In genomic region chr11:6684068-6684467, GRCh38 we compare ENCODE assay signal across 8 cellular contexts. TPM values are rescaled to one million over a fixed set of nuclear protein-coding genes. Genes with fewer than 3 reads are reported as not detected.
A peak's percentile ranks its signal among the peaks of the same experiment; 100 is the strongest.
DNase-seq lines count a peak whose midpoint lies in the region; ATAC-seq, FAIRE-seq and TF ChIP-seq lines count a peak whose summit lies in the region.
"Not testable (repeated sequence)": the region's sequence is repeated elsewhere in the genome, so short reads cannot be mapped to it uniquely, and the experiment has no call there.

No MANE protein-coding gene starts in this region.

- not testable (repeated sequence) for TF ChIP-seq POLR2A in GM12878 (IDR thresholded peaks at IDR 0.05; ENCODE audit: low read depth, low read length)

- H3K4ac ChIP-seq in mesendoderm (ENCODE audit: low read depth, low read length): not testable (repeated sequence)

- H3K4me1 Mint-ChIP-seq in activated B cell treated with CpG ODN at 0.5 μM for 24 hours: peaks cover 24% of the 10 kb centered on the region
- not testable (repeated sequence) for H3K4me1 Mint-ChIP-seq in type B pancreatic cell (ENCODE audit: unreplicated experiment)

- not testable (repeated sequence) for H3K18ac ChIP-seq in mesendoderm (ENCODE audit: low read length)

- H3K79me2 ChIP-seq in MM.1S (ENCODE audit: low read length) (peaks cover 24% of the 10 kb centered on the region), GM12878 (ENCODE audit: control insufficient read depth, insufficient read depth, low read length) (peaks cover 29% of the 10 kb centered on the region), mesendoderm (ENCODE audit: control insufficient read depth, insufficient read depth, low read length) (peaks cover 21% of the 10 kb centered on the region)

- H2BK15ac ChIP-seq in mesendoderm (replicated peaks; ENCODE audit: low read depth): not testable (repeated sequence)

- H3K4me3 ChIP-seq in MM.1S (ENCODE audit: low read length) (peak overlapping the region; percentile 98), GM12878 (peak overlapping the region; percentile 59; the same call in 1 of the 2 replicates), retinal pigment epithelial cell (ENCODE audit: low read length) (peak overlapping the region; percentile 66)
- not testable (repeated sequence) for H3K4me3 ChIP-seq in mesendoderm (ENCODE audit: low read length)

- H3K27ac Mint-ChIP-seq in activated B cell treated with CpG ODN at 0.5 μM for 24 hours: peak overlapping the region; percentile 98
- H3K27ac Mint-ChIP-seq in type B pancreatic cell: peak overlapping the region; percentile 87

- RAD21 ChIA-PET in GM12878 (lab: Charles Lee; ENCODE audit: unreplicated experiment): interaction anchor here (1.3 to 5.0 kb wide), 9 partner anchors 22 to 305 kb away, joined by 3 to 74 read pairs (median 21); partner anchors contain the start of genes ARFIP2, ILK, RRP8 and TAF10

- not testable (repeated sequence) for H3F3A ChIP-seq in MM.1S (ENCODE audit: insufficient read depth, low read length)

- H3K36me3 ChIP-seq in MM.1S (replicated peaks; ENCODE audit: insufficient read depth, low read length); mesendoderm (ENCODE audit: control insufficient read depth, insufficient read depth, low read length): not testable (repeated sequence)
- peaks cover 0 to 13% of the 10 kb centered on the region in 2 experiments; a peak in 1 of 4 replicates for H3K36me3 ChIP-seq in GM12878 (ENCODE audit: control insufficient read depth in 2 of 2, insufficient read depth in 2 of 2, low read length in 1 of 2)

- peak overlapping the region; percentile 67 for H3K4me2 ChIP-seq in MM.1S (ENCODE audit: low read depth, low read length)
- peak overlapping the region; percentile 45 for H3K4me2 ChIP-seq in GM12878 (ENCODE audit: control insufficient read depth, insufficient read depth)
- not testable (repeated sequence) for H3K4me2 ChIP-seq in mesendoderm (ENCODE audit: low read length)

- H3K36me3 Mint-ChIP-seq in activated B cell treated with CpG ODN at 0.5 μM for 24 hours (ENCODE audit: low read depth) (peaks cover 25% of the 10 kb centered on the region), type B pancreatic cell (peaks cover 12% of the 10 kb centered on the region)

- H3K27ac ChIP-seq in MM.1S (ENCODE audit: low read length) (peak overlapping the region; percentile 63; the same call in 1 of the 2 replicates), foreskin keratinocyte (peak overlapping the region; percentile 65)
- H3K27ac ChIP-seq in GM12878 (ENCODE audit: control insufficient read depth, insufficient read depth); mesendoderm (ENCODE audit: low read depth, low read length): not testable (repeated sequence)

- not testable (repeated sequence) for H3K9me2 ChIP-seq in MM.1S (replicated peaks; ENCODE audit: insufficient read depth, low read length)

- H3K27me3 Mint-ChIP-seq in activated B cell treated with CpG ODN at 0.5 μM for 24 hours, type B pancreatic cell: not testable (repeated sequence)

- SMC1A ChIA-PET in GM12878 (lab: Charles Lee; ENCODE audit: uncharacterized antibody, unreplicated experiment): interaction anchor here (0.9 to 4.4 kb wide), 15 partner anchors 10 to 305 kb away, joined by 3 to 57 read pairs (median 8); partner anchors contain the start of genes ARFIP2, ILK, RRP8 and TAF10

- H4K5ac ChIP-seq in mesendoderm (ENCODE audit: low read length): not testable (repeated sequence)

- not testable (repeated sequence) for TF ChIP-seq CTCF in MM.1S (IDR thresholded peaks at IDR 0.05; ENCODE audit: low read length); activated B cell treated with CpG ODN at 0.5 μM for 24 hours (IDR thresholded peaks at IDR 0.05); GM12878 (IDR thresholded peaks at IDR 0.05 in 2 of 3, conservative IDR thresholded peaks at IDR 0.05 in 1 of 3; ENCODE audit: control insufficient read depth in 2 of 3, extremely low read depth in 1 of 3, insufficient read depth in 1 of 3, low read depth in 3 of 3, low read length in 3 of 3); foreskin keratinocyte (conservative IDR thresholded peaks at IDR 0.05); retinal pigment epithelial cell (conservative IDR thresholded peaks at IDR 0.05; ENCODE audit: low read depth, low read length); type B pancreatic cell (conservative IDR thresholded peaks at IDR 0.05)

- H3K9me3 ChIP-seq in MM.1S (replicated peaks; ENCODE audit: insufficient read depth, low read length); GM12878 (replicated peaks; ENCODE audit: control insufficient read depth, insufficient read depth, low read length): not testable (repeated sequence)

- not testable (repeated sequence) for H3K9me3 Mint-ChIP-seq in activated B cell treated with CpG ODN at 0.5 μM for 24 hours, type B pancreatic cell

- TF ChIP-seq RAD21 in GM12878 (IDR thresholded peaks at IDR 0.05; ENCODE audit: insufficient read depth, low read depth, low read length): not testable (repeated sequence)

- H3K23ac ChIP-seq in mesendoderm (ENCODE audit: low read length): not testable (repeated sequence)

- not testable (repeated sequence) for BruUV-seq in GM12878 (replicated peaks; lab: Mats Ljungman, UMichigan)

- intact Hi-C loops in activated B cell treated with CpG ODN at 0.5 μM for 24 hours (cut with micrococcal nuclease): loop anchor here (5.0 kb wide), 1 partner anchor 37 kb away; no protein-coding TSS in a partner anchor
- intact Hi-C loops in GM12878 (cut with micrococcal nuclease; ENCODE audit: unreplicated experiment): not testable (repeated sequence)

- H4K20me1 ChIP-seq in MM.1S (ENCODE audit: insufficient read depth, low read length); GM12878 (ENCODE audit: control insufficient read depth, insufficient read depth): not testable (repeated sequence)

- not testable (repeated sequence) for H3K27me3 ChIP-seq in MM.1S (replicated peaks; ENCODE audit: insufficient read depth, low read length); GM12878 (replicated peaks in 1 of 2; ENCODE audit: control insufficient read depth in 2 of 2, insufficient read depth in 2 of 2, low read length in 1 of 2); foreskin keratinocyte; mesendoderm (ENCODE audit: insufficient read depth, low read length, poor library complexity)

- H3K9ac ChIP-seq in MM.1S (ENCODE audit: low read length) (peak overlapping the region; percentile 93; the same call in 1 of the 2 replicates), GM12878 (ENCODE audit: control insufficient read depth, insufficient read depth, low read length) (peak overlapping the region; percentile 81; the same call in 1 of the 2 replicates), mesendoderm (ENCODE audit: low read length) (peak overlapping the region; percentile 20)

- POLR2A ChIA-PET in activated B cell treated with CpG ODN at 0.5 μM for 24 hours (lab: Charles Lee): interaction anchor here (0.7 to 3.5 kb wide), 11 partner anchors 16 to 294 kb away, joined by 3 to 49 read pairs (median 5); partner anchors contain the start of genes ILK, RRP8, SMPD1 and TAF10
- POLR2A ChIA-PET in GM12878 (lab: Charles Lee): interaction anchor here (0.9 to 4.6 kb wide), 7 partner anchors 9 to 80 kb away, joined by 3 to 34 read pairs (median 13); partner anchors contain the start of genes ILK, RRP8, TAF10 and TPP1

- peak overlapping the region; percentile 99 for H3K4me3 Mint-ChIP-seq in activated B cell treated with CpG ODN at 0.5 μM for 24 hours
- peak overlapping the region; percentile 99 for H3K4me3 Mint-ChIP-seq in type B pancreatic cell

- not testable (repeated sequence) for H2BK5ac ChIP-seq in mesendoderm (ENCODE audit: low read length)

- not testable (repeated sequence) for TF ChIP-seq EP300 in GM12878 (IDR thresholded peaks at IDR 0.05; ENCODE audit: borderline replicate concordance in 1 of 2, control insufficient read depth in 1 of 2, low read depth in 2 of 2, low read length in 2 of 2)

- in situ Hi-C loops in GM12878 (cut with MboI): loop anchor here (5.0 kb wide), 1 partner anchor 152 kb away; no protein-coding TSS in a partner anchor

- CTCF ChIA-PET in activated B cell treated with CpG ODN at 0.5 μM for 24 hours (lab: Charles Lee): interaction anchor here (0.6 to 3.1 kb wide), 9 partner anchors 21 to 331 kb away, joined by 3 to 53 read pairs (median 5); partner anchors contain the start of genes ILK and TAF10
- CTCF ChIA-PET in GM12878 (lab: Yijun Ruan, JAX): interaction anchor here (1.3 to 5.5 kb wide), 24 partner anchors 8 to 305 kb away, joined by 3 to 126 read pairs (median 8); partner anchors contain the start of genes ARFIP2, ILK, TAF10 and TIMM10B

- H2BK120ac ChIP-seq in mesendoderm (ENCODE audit: low read depth, low read length): not testable (repeated sequence)

- peaks cover 12% of the 10 kb centered on the region for H3K79me1 ChIP-seq in mesendoderm (ENCODE audit: low read length)

- not testable (repeated sequence) for H4K8ac ChIP-seq in mesendoderm (ENCODE audit: low read depth, low read length)

- H3K4me1 ChIP-seq in MM.1S (ENCODE audit: low read length); GM12878 (ENCODE audit: control insufficient read depth, insufficient read depth, low read length); foreskin keratinocyte; mesendoderm (ENCODE audit: control insufficient read depth, low read depth, low read length): not testable (repeated sequence)

- H2AFZ ChIP-seq in MM.1S (ENCODE audit: low read length) (peak overlapping the region; percentile 75), GM12878 (ENCODE audit: control insufficient read depth, low read depth, low read length) (peak overlapping the region; percentile 87)

- not testable (repeated sequence) for H2AK5ac ChIP-seq in mesendoderm (ENCODE audit: low read length)

- FAIRE-seq in GM12878 (lab: Jason Lieb, UNC): not testable (repeated sequence)

- peak; percentile 12 for DNase-seq in DMS53 (lab: John Stamatoyannopoulos, UW)
- DNase-seq in MM.1S; activated B cell treated with CpG ODN at 0.5 μM for 24 hours; GM12878 (ENCODE audit: low read depth, low spot score); foreskin keratinocyte; mesendoderm; retinal pigment epithelial cell (ENCODE audit: low read depth); type B pancreatic cell (ENCODE audit: extremely low spot score, unreplicated experiment): not testable (repeated sequence)

- WGBS in GM12878 (ENCODE audit: insufficient coverage, insufficient replicate concordance, low lambda C conversion rate, missing lambda C conversion rate): 88% methylated on average over 14 of the region's 14 CpGs
- no CpG with 5 or more reads among the region's 14 CpGs for WGBS in mesendoderm (ENCODE audit: extremely low coverage, insufficient coverage, low lambda C conversion rate)

- peak overlapping the region; percentile 1 for H3K56ac ChIP-seq in mesendoderm (ENCODE audit: low read length)

- ATAC-seq in activated B cell treated with CpG ODN at 0.5 μM for 24 hours (ENCODE audit: low read depth); GM12878; foreskin keratinocyte: not testable (repeated sequence)

RNA-seq across cellular contexts. Expression of gene MRPL17, which starts 0.9 kb away (rescaled TPM):
- total RNA-seq in activated B cell treated with CpG ODN at 0.5 μM for 24 hours (34.1 and 34.2 TPM in 2 replicates), GM12878 (2014; rRNA removed) (82.9 and 83.8 TPM in 2 replicates), GM12878 (2014; rRNA removed; fragmentation: Illumina TruSeq; extraction: Trizol) (55.1 and 63.3 TPM in 2 replicates), GM12878 (2021) (85.8 and 91.7 TPM in 2 replicates), foreskin keratinocyte (70.5 and 78.7 TPM in 2 replicates), type B pancreatic cell (ENCODE audit: low replicate concordance) (46.6 and 67.3 TPM in 2 replicates)
- 35.2 and 38.1 TPM in 2 replicates for total RNA-seq in GM12878 (2013; cell fraction: nucleolus; rRNA removed)
- 31.4 TPM for polyA plus RNA-seq in GM12878 (2011; ENCODE audit: low read depth)
- polyA plus RNA-seq in GM12878 (2011; rRNA removed) (70.3 and 97.9 TPM in 2 replicates), GM12878 (2014; fragmentation: Illumina TruSeq; extraction: Trizol) (35.2 and 60.3 TPM in 2 replicates), GM12878 (2014; fragmentation: Nextera tagmentation; extraction: Ambion mirVana) (100 to 1,000 TPM; 170 to 171 TPM), GM12878 (2014; rRNA removed) (80.6 and 83.5 TPM in 2 replicates), GM12878 (2016; fragmentation: Nextera tagmentation; extraction: Ambion mirVana) (100 to 1,000 TPM; 122 to 134 TPM), foreskin keratinocyte (143 and 152 TPM in 2 replicates)
- polyA plus RNA-seq in GM12878 (2011; cell fraction: cytosol; rRNA removed): 67.2 and 75.4 TPM in 2 replicates
- polyA plus RNA-seq in GM12878 (2011; cell fraction: nucleus; rRNA removed): 42.4 and 59.5 TPM in 2 replicates
- polyA plus RNA-seq in GM12878 (2012): 58.8 and 64.2 TPM in 2 replicates
- polyA minus RNA-seq in GM12878 (2011; rRNA and poly(A)+ RNA removed): 47.5 and 64.9 TPM in 2 replicates
- polyA minus RNA-seq in GM12878 (2011; cell fraction: cytosol; rRNA and poly(A)+ RNA removed): 26.2 and 33.4 TPM in 2 replicates
- 41.6 and 57.0 TPM in 2 replicates for polyA minus RNA-seq in GM12878 (2011; cell fraction: nucleus; rRNA and poly(A)+ RNA removed)
- 90.2 TPM for polyA plus RNA-seq in mesendoderm (2013, experiment 1 of 2)
- polyA plus RNA-seq in mesendoderm (2013, experiment 2 of 2): 91.6 TPM

RNA-seq across cellular contexts. Expression of gene DCHS1, which starts 28.5 kb away (rescaled TPM):
- 0.17 and 0.22 TPM in 2 replicates for total RNA-seq in activated B cell treated with CpG ODN at 0.5 μM for 24 hours
- total RNA-seq in GM12878 (2013; cell fraction: nucleolus; rRNA removed): 0.56 and 0.92 TPM in 2 replicates
- total RNA-seq in GM12878 (2014; rRNA removed): 0.34 and 0.38 TPM in 2 replicates
- 0.14 and 0.18 TPM in 2 replicates for total RNA-seq in GM12878 (2014; rRNA removed; fragmentation: Illumina TruSeq; extraction: Trizol)
- total RNA-seq in GM12878 (2021): 0.56 and 0.64 TPM in 2 replicates
- polyA plus RNA-seq in GM12878 (2011; ENCODE audit: low read depth): 0.17 TPM
- polyA plus RNA-seq in GM12878 (2011; rRNA removed): 0.01 and 0.04 TPM in 2 replicates
- 0.01 and 0.02 TPM in 2 replicates for polyA plus RNA-seq in GM12878 (2011; cell fraction: cytosol; rRNA removed)
- 0.31 and 0.32 TPM in 2 replicates for polyA plus RNA-seq in GM12878 (2011; cell fraction: nucleus; rRNA removed)
- 0.51 and 0.58 TPM in 2 replicates for polyA plus RNA-seq in GM12878 (2012)
- 0.02 and 0.22 TPM in 2 replicates for polyA plus RNA-seq in GM12878 (2014; fragmentation: Illumina TruSeq; extraction: Trizol)
- under 1 TPM in 1 of 2 experiments, not detected in 1; 0.02 TPM for polyA plus RNA-seq in GM12878 (2014; fragmentation: Nextera tagmentation; extraction: Ambion mirVana)
- 0.47 and 0.66 TPM in 2 replicates for polyA plus RNA-seq in GM12878 (2014; rRNA removed)
- under 1 TPM; 0.04 to 0.09 TPM for polyA plus RNA-seq in GM12878 (2016; fragmentation: Nextera tagmentation; extraction: Ambion mirVana)
- under 0.01 and 0.10 TPM in 2 replicates for polyA minus RNA-seq in GM12878 (2011; rRNA and poly(A)+ RNA removed)
- polyA minus RNA-seq in GM12878 (2011; cell fraction: cytosol; rRNA and poly(A)+ RNA removed): 0.10 TPM in 1 of 2 replicates, not detected in the other
- polyA minus RNA-seq in GM12878 (2011; cell fraction: nucleus; rRNA and poly(A)+ RNA removed): 0.12 and 0.19 TPM in 2 replicates
- total RNA-seq in foreskin keratinocyte: 0.03 and 0.11 TPM in 2 replicates
- polyA plus RNA-seq in foreskin keratinocyte: 0.02 and 0.03 TPM in 2 replicates
- polyA plus RNA-seq in mesendoderm (2013, experiment 1 of 2): 2.9 TPM
- 3.0 TPM for polyA plus RNA-seq in mesendoderm (2013, experiment 2 of 2)
- 3.9 and 54.9 TPM in 2 replicates for total RNA-seq in type B pancreatic cell (ENCODE audit: low replicate concordance)

Comparison
In these comparisons a context has a peak if more than half of its experiments do, and no peak if none do; other contexts are left out.
1. H3K9ac ChIP-seq: peak in every context shown above with its lines; median percentile 93 in MM.1S; 81 in GM12878; 20 in mesendoderm.